Comparison of ENCODE assay signal across 1 cellular context in the genomic region with DNA sequence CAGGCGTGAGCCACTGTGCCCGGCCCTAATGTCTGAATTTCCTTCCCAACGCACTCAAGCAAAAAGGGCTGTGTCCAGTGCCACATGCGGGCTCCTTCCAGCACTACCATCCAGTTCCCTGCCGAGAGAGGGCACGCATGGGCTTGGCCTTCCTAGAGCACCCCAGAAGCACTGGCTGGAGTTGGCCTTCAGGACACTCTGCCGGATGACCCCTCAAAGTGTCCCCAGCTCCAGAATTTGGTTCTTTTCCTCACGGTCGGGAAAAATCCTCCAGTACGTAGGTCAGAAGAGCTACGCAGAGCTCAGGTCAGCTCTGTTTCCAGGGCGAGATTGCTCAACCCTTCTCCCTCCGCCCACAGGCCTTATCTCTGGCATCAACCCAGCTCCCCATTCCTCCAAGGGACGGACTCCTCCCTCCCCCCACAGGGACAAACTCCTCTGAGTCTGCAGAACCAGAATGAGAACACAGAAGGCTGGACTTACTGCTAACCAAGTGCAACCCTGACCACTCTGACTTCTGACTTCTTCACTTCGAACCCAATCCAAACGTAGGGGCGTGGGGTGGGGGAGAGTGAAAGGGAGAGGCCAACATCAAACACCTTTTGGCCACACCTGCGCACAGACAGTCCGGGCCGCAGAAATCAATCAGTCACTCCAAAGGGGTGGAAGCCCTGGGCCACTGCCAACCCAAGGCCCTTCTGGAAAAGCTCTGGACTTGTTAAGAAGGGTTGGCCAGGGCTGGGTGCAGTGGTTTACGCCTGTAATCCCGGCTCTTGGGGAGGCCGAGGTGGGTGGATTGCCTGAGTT.
TF ChIP-seq lines count a peak whose summit lies in the region.

No MANE protein-coding gene starts in this region.

TF ChIP-seq in K562, 482 proteins besides CTCF, POLR2A, EP300 and RAD21 (continues in another document):
- TF ChIP-seq ZNF740 (CRISPR knock-in tag; IDR thresholded peaks at IDR 0.05) (no peak), ZNF740 (tag; IDR thresholded peaks at IDR 0.05) (no peak), CREB5 (CRISPR knock-in tag; IDR thresholded peaks at IDR 0.05) (no peak), CCNT2 (IDR thresholded peaks at IDR 0.05; ENCODE audit: borderline replicate concordance, extremely low read depth, insufficient read length, low read depth, low read length) (peak; percentile 43), ZNF436 (CRISPR knock-in tag; IDR thresholded peaks at IDR 0.05) (no peak), ZSCAN32 (CRISPR knock-in tag; IDR thresholded peaks at IDR 0.05) (no peak), ZC3H4 (CRISPR knock-in tag; IDR thresholded peaks at IDR 0.05; ENCODE audit: borderline replicate concordance) (no peak), ELF4 (CRISPR knock-in tag; IDR thresholded peaks at IDR 0.05) (0 out of 2 replicates have a peak, but pooled peaks have one; percentile 22), CEBPB (tag; IDR thresholded peaks at IDR 0.05) (peak; percentile 100), NFIX (CRISPR knock-in tag; IDR thresholded peaks at IDR 0.05; ENCODE audit: low read depth) (peak; percentile 30; the same call in 1 of the 2 replicates), RBBP5 (IDR thresholded peaks at IDR 0.05; ENCODE audit: borderline replicate concordance, insufficient read depth, low read length, poor library complexity, severe bottlenecking) (peak; percentile 66), ARNT (IDR thresholded peaks at IDR 0.05) (peak in 1 of 2 experiments; percentile 63; a peak in 1 of 4 replicates), DMBX1 (CRISPR knock-in tag; IDR thresholded peaks at IDR 0.05; ENCODE audit: borderline replicate concordance) (no peak), THRAP3 (IDR thresholded peaks at IDR 0.05; ENCODE audit: borderline replicate concordance) (no peak), NRF1 (conservative IDR thresholded peaks at IDR 0.05 in 1 of 2, IDR thresholded peaks at IDR 0.05 in 1 of 2) (peak; percentile 51 to 60), ZNF717 (CRISPR knock-in tag; IDR thresholded peaks at IDR 0.05) (no peak), BCL6 (CRISPR knock-in tag; IDR thresholded peaks at IDR 0.05) (no peak), MXD1 (CRISPR knock-in tag; IDR thresholded peaks at IDR 0.05; ENCODE audit: borderline replicate concordance, poor library complexity, severe bottlenecking) (no peak), ZBTB17 (CRISPR knock-in tag; IDR thresholded peaks at IDR 0.05) (0 out of 2 replicates have a peak, but pooled peaks have one; percentile 20), ZNF224 (CRISPR knock-in tag; IDR thresholded peaks at IDR 0.05) (no peak), GATAD2A (IDR thresholded peaks at IDR 0.05) (peak; percentile 91), MYC (IDR thresholded peaks at IDR 0.05; ENCODE audit: low read depth, low read length) (peak; percentile 51; the same call in 1 of the 2 replicates), MYC (CRISPR knock-in tag; IDR thresholded peaks at IDR 0.05; ENCODE audit: borderline replicate concordance, low read depth) (no peak), KLF1 (tag; IDR thresholded peaks at IDR 0.05) (0 out of 2 replicates have a peak, but pooled peaks have one; percentile 26), CBX5 (IDR thresholded peaks at IDR 0.05; ENCODE audit: borderline replicate concordance, low read depth) (no peak), FOXP1 (CRISPR knock-in tag; IDR thresholded peaks at IDR 0.05) (no peak; the same call in 1 of the 2 replicates), TRIM24 (IDR thresholded peaks at IDR 0.05) (peak; percentile 80 to 91), BCOR (IDR thresholded peaks at IDR 0.05) (peak; percentile 63; the same call in 1 of the 2 replicates), GATA2 (CRISPR knock-in tag; IDR thresholded peaks at IDR 0.05) (peak; percentile 100), SMARCE1 (IDR thresholded peaks at IDR 0.05) (peak; percentile 86), CHCHD3 (CRISPR knock-in tag; IDR thresholded peaks at IDR 0.05) (no peak), TFE3 (CRISPR knock-in tag; IDR thresholded peaks at IDR 0.05) (no peak), JUN (IDR thresholded peaks at IDR 0.05; ENCODE audit: borderline replicate concordance, low read depth, low read length) (peak; percentile 50; the same call in 1 of the 2 replicates), JUN (CRISPR knock-in tag; IDR thresholded peaks at IDR 0.05; ENCODE audit: borderline replicate concordance) (no peak), TCF7 (IDR thresholded peaks at IDR 0.05; ENCODE audit: borderline replicate concordance) (no peak), ZBTB7A (IDR thresholded peaks at IDR 0.05; ENCODE audit: borderline replicate concordance, control insufficient read depth, low read depth, low read length) (peak; percentile 54; the same call in 1 of the 2 replicates), NR2C1 (IDR thresholded peaks at IDR 0.05) (no peak; the same call in 1 of the 2 replicates), NR2C1 (tag; IDR thresholded peaks at IDR 0.05) (peak; percentile 31; the same call in 1 of the 2 replicates), SMAD1 (IDR thresholded peaks at IDR 0.05; ENCODE audit: low read depth, low read length, partially characterized antibody) (peak; percentile 68), ZNF75A (CRISPR knock-in tag; IDR thresholded peaks at IDR 0.05) (no peak), RBM22 (IDR thresholded peaks at IDR 0.05; ENCODE audit: low read depth, low read length, poor library complexity, severe bottlenecking) (no peak), HMBOX1 (IDR thresholded peaks at IDR 0.05) (peak; percentile 86), ZNF79 (CRISPR knock-in tag; IDR thresholded peaks at IDR 0.05; ENCODE audit: low read depth) (no peak), CREB1 (IDR thresholded peaks at IDR 0.05) (no peak), CREB1 (CRISPR knock-in tag; IDR thresholded peaks at IDR 0.05) (no peak), NCOA1 (IDR thresholded peaks at IDR 0.05; ENCODE audit: low read depth) (peak; percentile 46; the same call in 1 of the 2 replicates), CTBP1 (IDR thresholded peaks at IDR 0.05; ENCODE audit: borderline replicate concordance) (peak; percentile 87; the same call in 1 of the 2 replicates), KAT8 (IDR thresholded peaks at IDR 0.05; ENCODE audit: low read depth) (no peak), ZNF3 (CRISPR knock-in tag; IDR thresholded peaks at IDR 0.05) (no peak), EWSR1 (IDR thresholded peaks at IDR 0.05; ENCODE audit: borderline replicate concordance, low read depth, partially characterized antibody) (no peak), PHF8 (IDR thresholded peaks at IDR 0.05; ENCODE audit: borderline replicate concordance, low read length) (peak; percentile 20; the same call in 1 of the 2 replicates), RAD51 (IDR thresholded peaks at IDR 0.05; ENCODE audit: borderline replicate concordance, low read depth) (no peak), ETV6 (IDR thresholded peaks at IDR 0.05; ENCODE audit: borderline replicate concordance in 1 of 2, low read depth in 2 of 2, low read length in 1 of 2) (0 out of 4 replicates have a peak, but pooled peaks of 1 of the 2 experiments have one; percentile 28), ETV6 (CRISPR knock-in tag; IDR thresholded peaks at IDR 0.05; ENCODE audit: borderline replicate concordance) (no peak), CBFB (CRISPR knock-in tag; IDR thresholded peaks at IDR 0.05) (peak; percentile 27; the same call in 1 of the 2 replicates), ATF7 (IDR thresholded peaks at IDR 0.05) (peak; percentile 74), SMAD4 (CRISPR knock-in tag; conservative IDR thresholded peaks at IDR 0.05) (peak; percentile 63), ZNF766 (CRISPR knock-in tag; conservative IDR thresholded peaks at IDR 0.05) (0 out of 2 replicates have a peak, but pooled peaks have one; percentile 53), GATAD2B (IDR thresholded peaks at IDR 0.05; ENCODE audit: borderline replicate concordance) (peak; percentile 75; the same call in 1 of the 2 replicates), MTA1 (IDR thresholded peaks at IDR 0.05; ENCODE audit: borderline replicate concordance) (no peak)
- TF ChIP-seq, protein P1, sequence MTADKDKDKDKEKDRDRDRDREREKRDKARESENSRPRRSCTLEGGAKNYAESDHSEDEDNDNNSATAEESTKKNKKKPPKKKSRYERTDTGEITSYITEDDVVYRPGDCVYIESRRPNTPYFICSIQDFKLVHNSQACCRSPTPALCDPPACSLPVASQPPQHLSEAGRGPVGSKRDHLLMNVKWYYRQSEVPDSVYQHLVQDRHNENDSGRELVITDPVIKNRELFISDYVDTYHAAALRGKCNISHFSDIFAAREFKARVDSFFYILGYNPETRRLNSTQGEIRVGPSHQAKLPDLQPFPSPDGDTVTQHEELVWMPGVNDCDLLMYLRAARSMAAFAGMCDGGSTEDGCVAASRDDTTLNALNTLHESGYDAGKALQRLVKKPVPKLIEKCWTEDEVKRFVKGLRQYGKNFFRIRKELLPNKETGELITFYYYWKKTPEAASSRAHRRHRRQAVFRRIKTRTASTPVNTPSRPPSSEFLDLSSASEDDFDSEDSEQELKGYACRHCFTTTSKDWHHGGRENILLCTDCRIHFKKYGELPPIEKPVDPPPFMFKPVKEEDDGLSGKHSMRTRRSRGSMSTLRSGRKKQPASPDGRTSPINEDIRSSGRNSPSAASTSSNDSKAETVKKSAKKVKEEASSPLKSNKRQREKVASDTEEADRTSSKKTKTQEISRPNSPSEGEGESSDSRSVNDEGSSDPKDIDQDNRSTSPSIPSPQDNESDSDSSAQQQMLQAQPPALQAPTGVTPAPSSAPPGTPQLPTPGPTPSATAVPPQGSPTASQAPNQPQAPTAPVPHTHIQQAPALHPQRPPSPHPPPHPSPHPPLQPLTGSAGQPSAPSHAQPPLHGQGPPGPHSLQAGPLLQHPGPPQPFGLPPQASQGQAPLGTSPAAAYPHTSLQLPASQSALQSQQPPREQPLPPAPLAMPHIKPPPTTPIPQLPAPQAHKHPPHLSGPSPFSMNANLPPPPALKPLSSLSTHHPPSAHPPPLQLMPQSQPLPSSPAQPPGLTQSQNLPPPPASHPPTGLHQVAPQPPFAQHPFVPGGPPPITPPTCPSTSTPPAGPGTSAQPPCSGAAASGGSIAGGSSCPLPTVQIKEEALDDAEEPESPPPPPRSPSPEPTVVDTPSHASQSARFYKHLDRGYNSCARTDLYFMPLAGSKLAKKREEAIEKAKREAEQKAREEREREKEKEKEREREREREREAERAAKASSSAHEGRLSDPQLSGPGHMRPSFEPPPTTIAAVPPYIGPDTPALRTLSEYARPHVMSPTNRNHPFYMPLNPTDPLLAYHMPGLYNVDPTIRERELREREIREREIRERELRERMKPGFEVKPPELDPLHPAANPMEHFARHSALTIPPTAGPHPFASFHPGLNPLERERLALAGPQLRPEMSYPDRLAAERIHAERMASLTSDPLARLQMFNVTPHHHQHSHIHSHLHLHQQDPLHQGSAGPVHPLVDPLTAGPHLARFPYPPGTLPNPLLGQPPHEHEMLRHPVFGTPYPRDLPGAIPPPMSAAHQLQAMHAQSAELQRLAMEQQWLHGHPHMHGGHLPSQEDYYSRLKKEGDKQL (CRISPR knock-in tag; IDR thresholded peaks at IDR 0.05; ENCODE audit: borderline replicate concordance), result no peak
- TF ChIP-seq, protein P2, sequence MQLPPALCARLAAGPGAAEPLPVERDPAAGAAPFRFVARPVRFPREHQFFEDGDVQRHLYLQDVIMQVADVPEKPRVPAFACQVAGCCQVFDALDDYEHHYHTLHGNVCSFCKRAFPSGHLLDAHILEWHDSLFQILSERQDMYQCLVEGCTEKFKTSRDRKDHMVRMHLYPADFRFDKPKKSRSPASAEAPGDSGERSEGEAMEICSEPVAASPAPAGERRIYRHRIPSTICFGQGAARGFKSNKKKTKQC (CRISPR knock-in tag; IDR thresholded peaks at IDR 0.05), result 0 out of 2 replicates have a peak, but pooled peaks have one; percentile 46
- TF ChIP-seq, protein P3, sequence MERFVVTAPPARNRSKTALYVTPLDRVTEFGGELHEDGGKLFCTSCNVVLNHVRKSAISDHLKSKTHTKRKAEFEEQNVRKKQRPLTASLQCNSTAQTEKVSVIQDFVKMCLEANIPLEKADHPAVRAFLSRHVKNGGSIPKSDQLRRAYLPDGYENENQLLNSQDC (CRISPR knock-in tag; IDR thresholded peaks at IDR 0.05), result no peak
